In the genomic region with DNA sequence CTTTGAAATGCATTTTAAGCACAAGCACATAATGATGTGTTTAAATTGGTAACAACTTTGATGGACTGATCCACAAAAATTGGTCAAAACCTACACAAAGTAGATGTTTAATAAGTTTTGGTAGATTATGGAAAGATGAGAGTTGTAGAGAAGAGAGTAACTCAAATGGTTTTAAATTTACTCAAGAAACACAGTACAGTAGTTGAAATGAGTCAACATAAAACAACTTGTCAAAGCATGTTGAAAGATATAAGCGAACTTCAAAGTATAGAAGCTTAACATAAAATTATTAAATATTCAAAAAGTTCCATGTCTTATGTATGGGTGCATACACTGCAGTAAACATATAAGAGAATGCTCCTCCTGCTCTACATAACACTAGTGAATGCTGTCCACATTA, we compare ENCODE assay signal across 26 cellular contexts. TPM values are rescaled to one million over a fixed set of nuclear protein-coding genes. Genes with fewer than 3 reads are reported as not detected.
A peak's percentile ranks its signal among the peaks of the same experiment; 100 is the strongest.
DNase-seq lines count a peak whose midpoint lies in the region; ATAC-seq, FAIRE-seq and TF ChIP-seq lines count a peak whose summit lies in the region.
"Had no signal": no experiment of that assay in that cellular context is flagged by ENCODE, and none has a peak within 500 bp of the region (broad histone marks: within the 10 kb centered on the region; RNA-seq: fewer than 3 reads in every experiment).

No MANE protein-coding gene starts in this region.

- TF ChIP-seq EP300 in A549 (IDR thresholded peaks at IDR 0.05), result no peak

- H3K4me3 ChIP-seq in A549 (no peak overlapping the region), bronchial epithelial cell (ENCODE audit: low read depth, low read length) (no peak overlapping the region)
- H3K4me3 ChIP-seq: BLaER1 treated with 17β-estradiol and CSF1 and Interleukin-3, amounts not matched to agents 10 nM and 100 nM; GM12878; GM23248 had no signal

- no peak overlapping the region for H3K27ac ChIP-seq in A549
- H3K27ac ChIP-seq in foreskin keratinocyte, result no peak overlapping the region
- H3K27ac ChIP-seq: 22Rv1; BLaER1 treated with 17β-estradiol and CSF1 and Interleukin-3, amounts not matched to agents 10 nM and 100 nM; GM23248 had no signal

- ATAC-seq in A549 (no peak), foreskin keratinocyte (peak; percentile 66)
- ATAC-seq: GM12878 had no signal

- POLR2A ChIA-PET in A549 (lab: Yijun Ruan, JAX), result no interaction called here

- no peaks in the 10 kb centered on the region for H3K4me1 ChIP-seq in A549
- peaks cover 21% of the 10 kb centered on the region for H3K4me1 ChIP-seq in foreskin keratinocyte
- H3K4me1 ChIP-seq: BE2C; BLaER1 treated with 17β-estradiol and CSF1 and Interleukin-3, amounts not matched to agents 10 nM and 100 nM had no signal

- peaks cover 3% of the 10 kb centered on the region; the same call in 1 of the 3 replicates for H3K9me3 ChIP-seq in A549
- H3K9me3 ChIP-seq: BE2C; BLaER1 treated with 17β-estradiol and CSF1 and Interleukin-3, amounts not matched to agents 10 nM and 100 nM had no signal

- TF ChIP-seq RAD21 in A549 (conservative IDR thresholded peaks at IDR 0.05 in 1 of 2, IDR thresholded peaks at IDR 0.05 in 1 of 2), result no peak

- CTCF ChIA-PET in A549 (lab: Yijun Ruan, JAX), result no interaction called here

- TF ChIP-seq CTCF in A549 (IDR thresholded peaks at IDR 0.05), result no peak
- TF ChIP-seq CTCF in bronchial epithelial cell (IDR thresholded peaks at IDR 0.05; ENCODE audit: insufficient read depth, low read length, severe bottlenecking), result no peak
- no peak for TF ChIP-seq CTCF in foreskin keratinocyte (conservative IDR thresholded peaks at IDR 0.05)

- H3K27me3 ChIP-seq in bronchial epithelial cell (ENCODE audit: control insufficient read depth, insufficient read depth, low read length), result no peaks in the 10 kb centered on the region
- no peaks in the 10 kb centered on the region for H3K27me3 ChIP-seq in foreskin keratinocyte
- H3K27me3 ChIP-seq: BE2C; BLaER1 treated with 17β-estradiol and CSF1 and Interleukin-3, amounts not matched to agents 10 nM and 100 nM had no signal

- H3K4me2 ChIP-seq in A549, result no peak overlapping the region
- H3K4me2 ChIP-seq: BLaER1 treated with 17β-estradiol and CSF1 and Interleukin-3, amounts not matched to agents 10 nM and 100 nM had no signal

- TF ChIP-seq POLR2A in A549 (IDR thresholded peaks at IDR 0.05; ENCODE audit: low read length), result no peak

- FAIRE-seq in A549 (lab: Jason Lieb, UNC) (peak; percentile 56), bronchial epithelial cell (lab: Jason Lieb, UNC) (no peak)
- FAIRE-seq: A204.1, GM12878, GM19239, H1 had no signal

- H3K36me3 ChIP-seq in bronchial epithelial cell (ENCODE audit: control insufficient read depth, insufficient read depth, low read length), result peaks cover 3% of the 10 kb centered on the region
- H3K36me3 ChIP-seq: BE2C; BLaER1 treated with 17β-estradiol and CSF1 and Interleukin-3, amounts not matched to agents 10 nM and 100 nM had no signal

- DNase-seq in NCI-H748 (lab: John Stamatoyannopoulos, UW; ENCODE audit: unreplicated experiment) (peak; percentile 5), NCI-H748 treated with DMSO at 0.1 percent for 48 hours (lab: John Stamatoyannopoulos, UW) (no peak), A549 (ENCODE audit: low read depth in 1 of 2, low spot score in 1 of 2) (no peak), bronchial epithelial cell (ENCODE audit: low read depth) (peak; percentile 71), foreskin keratinocyte (peak; percentile 49 to 75), NCI-H2107 (lab: John Stamatoyannopoulos, UW) (no peak), retina (no peak), NCI-H526 treated with DMSO at 0.1 percent for 48 hours (lab: John Stamatoyannopoulos, UW) (no peak)
- DNase-seq: ACHN; AML-193; BE2C; CD4-positive, alpha-beta T cell; CD8-positive, alpha-beta memory T cell; DMS 273 treated with DMSO at 0.1 percent for 48 hours; DMS79; EL; GDM1; GM23248; H7; HCEC 1CT had no signal

- 56% methylated on average over 1 of the region's 1 CpG for WGBS in A549 (ENCODE audit: missing lambda C conversion rate)

TF ChIP-seq in A549, 52 proteins besides CTCF, POLR2A, EP300 and RAD21:
- TF ChIP-seq NFE2L2 (conservative IDR thresholded peaks at IDR 0.05; ENCODE audit: low read length) (no peak), MAFK (IDR thresholded peaks at IDR 0.05; ENCODE audit: partially characterized antibody) (no peak), RARB (CRISPR knock-in tag; IDR thresholded peaks at IDR 0.05) (no peak), EHF (CRISPR knock-in tag; IDR thresholded peaks at IDR 0.05) (no peak)
- TF ChIP-seq, protein P1, sequence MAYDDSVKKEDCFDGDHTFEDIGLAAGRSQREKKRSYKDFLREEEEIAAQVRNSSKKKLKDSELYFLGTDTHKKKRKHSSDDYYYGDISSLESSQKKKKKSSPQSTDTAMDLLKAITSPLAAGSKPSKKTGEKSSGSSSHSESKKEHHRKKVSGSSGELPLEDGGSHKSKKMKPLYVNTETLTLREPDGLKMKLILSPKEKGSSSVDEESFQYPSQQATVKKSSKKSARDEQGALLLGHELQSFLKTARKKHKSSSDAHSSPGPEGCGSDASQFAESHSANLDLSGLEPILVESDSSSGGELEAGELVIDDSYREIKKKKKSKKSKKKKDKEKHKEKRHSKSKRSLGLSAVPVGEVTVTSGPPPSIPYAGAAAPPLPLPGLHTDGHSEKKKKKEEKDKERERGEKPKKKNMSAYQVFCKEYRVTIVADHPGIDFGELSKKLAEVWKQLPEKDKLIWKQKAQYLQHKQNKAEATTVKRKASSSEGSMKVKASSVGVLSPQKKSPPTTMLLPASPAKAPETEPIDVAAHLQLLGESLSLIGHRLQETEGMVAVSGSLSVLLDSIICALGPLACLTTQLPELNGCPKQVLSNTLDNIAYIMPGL (CRISPR knock-in tag; IDR thresholded peaks at IDR 0.05; ENCODE audit: borderline replicate concordance), result no peak

RNA-seq across cellular contexts. Expression of gene KITLG, which starts 49.4 kb away (rescaled TPM):
- polyA plus RNA-seq in A549 (2011; rRNA removed) (7.6 and 10.1 TPM in 2 replicates), A549 (2017; fragmentation: RNase III; extraction: RNeasy Plus Mini Kit Qiagen cat#74134 plus additional on column Dnase treatment) (8.0 to 8.9 TPM (median 8.7 TPM) in 3 replicates), foreskin keratinocyte (1.8 and 4.3 TPM in 2 replicates)
- 1.4 and 1.6 TPM in 2 replicates for polyA plus RNA-seq in A549 (2012; cell fraction: cytosol; rRNA removed)
- 0.95 and 1.3 TPM in 2 replicates for polyA plus RNA-seq in A549 (2012; cell fraction: nucleus; rRNA removed)
- 7.1 and 9.1 TPM in 2 replicates for polyA minus RNA-seq in A549 (2011; rRNA and poly(A)+ RNA removed)
- total RNA-seq in bronchial epithelial cell (18.2 and 22.4 TPM in 2 replicates), foreskin keratinocyte (9.0 and 16.7 TPM in 2 replicates)
- total RNA-seq: CD4-positive, alpha-beta T cell had no signal
- polyA plus RNA-seq: CD8-positive, alpha-beta memory T cell had no signal

Comparison
In these comparisons a context has a peak if more than half of its experiments do, and no peak if none do; other contexts are left out.
1. DNase-seq: peak in NCI-H748 (single experiment), bronchial epithelial cell (single experiment) and foreskin keratinocyte (2 of 2); none in NCI-H748 treated with DMSO at 0.1 percent for 48 hours (single experiment), A549 (0 of 2), NCI-H2107 (single experiment), retina (single experiment) and NCI-H526 treated with DMSO at 0.1 percent for 48 hours (single experiment).